ENCODE assay signal across 8 cellular contexts in the genomic region with DNA sequence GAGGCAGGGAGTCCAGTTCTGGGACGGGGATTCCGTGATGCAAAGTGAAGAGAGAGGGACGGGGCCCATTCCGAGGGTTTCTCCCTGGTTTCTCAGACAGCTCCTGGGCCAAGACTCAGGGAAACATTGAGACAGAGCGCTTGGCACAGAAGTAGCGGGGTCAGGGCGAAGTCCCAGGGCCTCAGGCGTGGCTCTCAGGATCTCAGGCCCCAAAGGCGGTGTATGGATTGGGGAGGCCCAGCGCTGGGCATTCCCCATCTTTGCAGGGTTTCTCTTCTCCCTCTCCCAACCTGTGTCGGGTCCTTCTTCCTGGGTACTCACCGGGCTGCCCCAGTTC. TPM values are rescaled to one million over a fixed set of nuclear protein-coding genes. Genes with fewer than 3 reads are reported as not detected.
DNase-seq lines count a peak whose midpoint lies in the region; ATAC-seq, FAIRE-seq and TF ChIP-seq lines count a peak whose summit lies in the region.

No MANE protein-coding gene starts in this region.

- peaks cover 9% of the 10 kb centered on the region for H3K4me1 Mint-ChIP-seq in activated CD8-positive, alpha-beta T cell treated with anti-CD3 and anti-CD28 coated beads for 36 hours (ENCODE audit: low read depth)

- no peak for TF ChIP-seq POLR2A in prostate gland (IDR thresholded peaks at IDR 0.05)

- H3K9me3 ChIP-seq in ES-I3 (ENCODE audit: control insufficient read depth, insufficient read depth, low read length) (no peaks in the 10 kb centered on the region), right atrium auricular region (no peaks in the 10 kb centered on the region), prostate gland (no peaks in the 10 kb centered on the region)

- 69% methylated on average over 12 of the region's 12 CpGs for WGBS in prostate gland

- peaks cover 9% of the 10 kb centered on the region for H3K9me3 Mint-ChIP-seq in activated CD8-positive, alpha-beta T cell treated with anti-CD3 and anti-CD28 coated beads for 36 hours

- no peaks in the 10 kb centered on the region for H3K4me1 ChIP-seq in ES-I3 (ENCODE audit: insufficient read depth, low read length)
- H3K4me1 ChIP-seq in right atrium auricular region, result peaks cover 0 to 23% of the 10 kb centered on the region in 2 donors
- no peaks in the 10 kb centered on the region for H3K4me1 ChIP-seq in prostate gland (replicated peaks)

- H3K4me3 ChIP-seq in right atrium auricular region, result peak overlapping the region; percentile 60 to 62
- peak overlapping the region; percentile 44 to 58 for H3K4me3 ChIP-seq in prostate gland

- H3K4me3 Mint-ChIP-seq in activated CD8-positive, alpha-beta T cell treated with anti-CD3 and anti-CD28 coated beads for 36 hours, result peak overlapping the region; percentile 64

- POLR2A ChIA-PET in activated CD8-positive, alpha-beta T cell treated with anti-CD3 and anti-CD28 coated beads for 36 hours (lab: Charles Lee), result interaction anchor here (0.5 kb wide), 1 partner anchor 1040 kb away, joined by 3 read pairs; no protein-coding TSS in a partner anchor

- no peaks in the 10 kb centered on the region for H3K36me3 ChIP-seq in ES-I3 (ENCODE audit: insufficient read depth, low read length)
- no peaks in the 10 kb centered on the region for H3K36me3 ChIP-seq in right atrium auricular region
- no peaks in the 10 kb centered on the region for H3K36me3 ChIP-seq in prostate gland

- peaks cover 34% of the 10 kb centered on the region for H3K27me3 Mint-ChIP-seq in activated CD8-positive, alpha-beta T cell treated with anti-CD3 and anti-CD28 coated beads for 36 hours

- in situ Hi-C loops in ACHN (cut with HindIII; ENCODE audit: low pct_ligation_motif_present, low pct_unique_long_range_greater_than_20kb, low sequenced_read_pairs), result no loop called here
- in situ Hi-C loops in GM13977 (cut with MboI; ENCODE audit: low pct_unique_long_range_greater_than_20kb, low sequenced_read_pairs, unreplicated experiment), result no loop called here

- H3K36me3 Mint-ChIP-seq in activated CD8-positive, alpha-beta T cell treated with anti-CD3 and anti-CD28 coated beads for 36 hours (ENCODE audit: low read depth), result peaks cover 4% of the 10 kb centered on the region

- no peak for FAIRE-seq in urothelium cell line (lab: Jason Lieb, UNC)

- intact Hi-C loops in activated CD8-positive, alpha-beta T cell treated with anti-CD3 and anti-CD28 coated beads for 36 hours (cut with micrococcal nuclease), result no loop called here
- intact Hi-C loops in prostate gland (cut with DNase I), result loop anchor here (5.0 kb wide), 1 partner anchor 39 kb away; no protein-coding TSS in a partner anchor

- H3K27ac Mint-ChIP-seq in activated CD8-positive, alpha-beta T cell treated with anti-CD3 and anti-CD28 coated beads for 36 hours, result no peak overlapping the region

- no peak for ATAC-seq in activated CD8-positive, alpha-beta T cell treated with anti-CD3 and anti-CD28 coated beads for 36 hours
- ATAC-seq in GM18867 (IDR thresholded peaks at IDR 0.05; ENCODE audit: unreplicated experiment), result no peak

- no peak for TF ChIP-seq CTCF in activated CD8-positive, alpha-beta T cell treated with anti-CD3 and anti-CD28 coated beads for 36 hours (IDR thresholded peaks at IDR 0.05)
- TF ChIP-seq CTCF in right atrium auricular region (IDR thresholded peaks at IDR 0.05) (no peak), prostate gland (IDR thresholded peaks at IDR 0.05) (no peak), GM13977 (IDR thresholded peaks at IDR 0.05; ENCODE audit: extremely low read depth, insufficient read depth, missing control alignments) (no peak)

- no peaks in the 10 kb centered on the region for H3K27me3 ChIP-seq in right atrium auricular region
- no peaks in the 10 kb centered on the region for H3K27me3 ChIP-seq in prostate gland (replicated peaks; ENCODE audit: insufficient read depth)

- CTCF ChIA-PET in activated CD8-positive, alpha-beta T cell treated with anti-CD3 and anti-CD28 coated beads for 36 hours (lab: Charles Lee), result interaction anchor here (1.2 kb wide), 1 partner anchor 142 kb away, joined by 3 read pairs; no protein-coding TSS in a partner anchor

- peak overlapping the region; percentile 12 to 63 for H3K27ac ChIP-seq in right atrium auricular region
- no peak overlapping the region for H3K27ac ChIP-seq in prostate gland

- peak overlapping the region; percentile 74 for H3K9ac ChIP-seq in ES-I3 (ENCODE audit: low read depth, low read length)

- no peak for DNase-seq in activated CD8-positive, alpha-beta T cell treated with anti-CD3 and anti-CD28 coated beads for 36 hours
- DNase-seq in right atrium auricular region (ENCODE audit: low spot score) (no peak), prostate gland (ENCODE audit: low spot score) (no peak), ACHN (no peak), urothelium cell line (ENCODE audit: low spot score) (no peak), GM13977 (ENCODE audit: low spot score) (no peak)

RNA-seq across cellular contexts. Expression of a gene that starts 35.9 kb away (rescaled TPM):
- total RNA-seq in activated CD8-positive, alpha-beta T cell treated with anti-CD3 and anti-CD28 coated beads for 36 hours, result 1 to 10 TPM; 3.0 to 3.8 TPM
- not detected for total RNA-seq in right atrium auricular region
- total RNA-seq in prostate gland, result 1 to 10 TPM in 1 of 2 donors, not detected in 1; 1.8 TPM

Comparison
In these comparisons a context has a peak if more than half of its experiments do, and no peak if none do; other contexts are left out.
1. H3K27ac ChIP-seq: peak in right atrium auricular region (2 of 2); none in prostate gland (0 of 2).